8 cellular contexts compared by ENCODE assay signal in the genomic region with DNA sequence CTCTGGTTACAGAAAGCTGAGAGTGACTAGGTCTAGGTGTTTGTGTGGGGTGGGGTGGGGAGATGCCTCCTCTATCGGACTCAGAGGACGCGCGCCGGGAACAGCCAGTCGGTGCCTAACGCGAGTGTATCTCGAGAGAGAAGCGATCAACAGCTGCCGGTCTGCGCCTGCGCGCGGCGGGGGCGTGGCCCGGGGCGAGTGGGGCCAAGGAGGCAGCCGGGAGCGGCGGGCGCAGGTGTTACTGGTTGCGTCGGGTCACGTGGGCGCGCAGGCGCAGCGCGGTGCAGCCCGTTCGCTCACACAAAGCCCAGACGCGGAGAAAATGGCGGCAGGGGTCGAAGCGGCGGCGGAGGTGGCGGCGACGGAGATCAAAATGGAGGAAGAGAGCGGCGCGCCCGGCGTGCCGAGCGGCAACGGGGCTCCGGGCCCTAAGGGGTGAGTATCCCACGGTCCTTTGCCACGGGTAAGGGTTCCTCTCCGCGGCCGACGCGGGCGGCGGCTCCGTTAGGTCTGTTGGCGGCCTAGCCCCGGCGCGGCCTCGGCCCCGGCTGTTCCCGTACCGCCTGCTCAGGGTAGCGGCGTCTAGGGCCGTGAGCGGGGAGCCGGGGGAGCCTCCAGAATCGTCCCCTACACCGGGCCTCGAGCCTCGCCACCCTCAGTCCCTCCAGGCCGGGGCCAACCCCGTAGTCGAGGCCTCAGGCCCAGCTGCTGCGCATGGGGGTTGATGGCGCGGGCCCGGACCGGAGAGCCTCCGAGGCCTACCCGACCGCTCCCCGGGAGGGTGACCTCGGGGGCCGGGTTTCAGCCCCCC. TPM values are rescaled to one million over a fixed set of nuclear protein-coding genes. Genes with fewer than 3 reads are reported as not detected.
DNase-seq lines count a peak whose midpoint lies in the region; ATAC-seq, FAIRE-seq and TF ChIP-seq lines count a peak whose summit lies in the region.

A gene with protein sequence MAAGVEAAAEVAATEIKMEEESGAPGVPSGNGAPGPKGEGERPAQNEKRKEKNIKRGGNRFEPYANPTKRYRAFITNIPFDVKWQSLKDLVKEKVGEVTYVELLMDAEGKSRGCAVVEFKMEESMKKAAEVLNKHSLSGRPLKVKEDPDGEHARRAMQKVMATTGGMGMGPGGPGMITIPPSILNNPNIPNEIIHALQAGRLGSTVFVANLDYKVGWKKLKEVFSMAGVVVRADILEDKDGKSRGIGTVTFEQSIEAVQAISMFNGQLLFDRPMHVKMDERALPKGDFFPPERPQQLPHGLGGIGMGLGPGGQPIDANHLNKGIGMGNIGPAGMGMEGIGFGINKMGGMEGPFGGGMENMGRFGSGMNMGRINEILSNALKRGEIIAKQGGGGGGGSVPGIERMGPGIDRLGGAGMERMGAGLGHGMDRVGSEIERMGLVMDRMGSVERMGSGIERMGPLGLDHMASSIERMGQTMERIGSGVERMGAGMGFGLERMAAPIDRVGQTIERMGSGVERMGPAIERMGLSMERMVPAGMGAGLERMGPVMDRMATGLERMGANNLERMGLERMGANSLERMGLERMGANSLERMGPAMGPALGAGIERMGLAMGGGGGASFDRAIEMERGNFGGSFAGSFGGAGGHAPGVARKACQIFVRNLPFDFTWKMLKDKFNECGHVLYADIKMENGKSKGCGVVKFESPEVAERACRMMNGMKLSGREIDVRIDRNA (plus strand): TSS at position 299 of the 811 bp plus-strand sequence. CDS start 24 bp downstream, at position 323.

- H3K36me3 Mint-ChIP-seq in activated naive CD8-positive, alpha-beta T cell treated with anti-CD3 and anti-CD28 coated beads, Interleukin-2, amount 50 U/mL, for 24 hours (ENCODE audit: low read depth) = peaks cover 28% of the 10 kb centered on the region

- H3K27me3 ChIP-seq in pancreas (no peaks in the 10 kb centered on the region), tibial artery (no peaks in the 10 kb centered on the region)

- no peaks in the 10 kb centered on the region for H3K36me3 ChIP-seq in pancreas
- H3K36me3 ChIP-seq in tibial artery = peaks cover 0 to 8% (median 0%) of the 10 kb centered on the region in 3 donors

- H3K27me3 Mint-ChIP-seq in activated naive CD8-positive, alpha-beta T cell treated with anti-CD3 and anti-CD28 coated beads, Interleukin-2, amount 50 U/mL, for 24 hours = no peaks in the 10 kb centered on the region

- no peaks in the 10 kb centered on the region for H3K9me3 ChIP-seq in pancreas
- H3K9me3 ChIP-seq in tibial artery = no peaks in the 10 kb centered on the region

- ATAC-seq in HG02759 (IDR thresholded peaks at IDR 0.05; ENCODE audit: unreplicated experiment) (peak; percentile 94), Right ventricle myocardium superior (ENCODE audit: poor library complexity) (peak; percentile 98), pancreas (peak; percentile 93 to 99 (median 98))
- ATAC-seq in activated naive CD8-positive, alpha-beta T cell treated with anti-CD3 and anti-CD28 coated beads, Interleukin-2, amount 50 U/mL, for 24 hours = peak; percentile 95

- intact Hi-C loops in Right ventricle myocardium superior (cut with DNase I) = no loop called here
- intact Hi-C loops in pancreas (cut with DNase I) = no loop called here
- intact Hi-C loops in tibial artery (cut with DNase I; ENCODE audit: low total_unique reads) = no loop called here

- 0% methylated on average over 61 to 93 of the region's 93 CpGs for WGBS in pancreas, 2 donors

- FAIRE-seq in pancreas (lab: Jason Lieb, UNC) = no peak

- TF ChIP-seq CTCF in GM12864 (IDR thresholded peaks at IDR 0.05; ENCODE audit: low read depth, low read length, missing control alignments) (no peak), pancreas (IDR thresholded peaks at IDR 0.05) (no peak), tibial artery (IDR thresholded peaks at IDR 0.05) (no peak)

- DNase-seq in GM12864 (ENCODE audit: low read depth) (peak; percentile 91), NCI-H1417 (lab: John Stamatoyannopoulos, UW) (peak; percentile 95 to 99 (median 99)), SW 1271 (lab: John Stamatoyannopoulos, UW) (peak; percentile 86 to 98), Right ventricle myocardium superior (peak; percentile 100), pancreas (peak; percentile 99 to 100 (median 100)), tibial artery (peak; percentile 99 to 100)
- DNase-seq in activated naive CD8-positive, alpha-beta T cell treated with anti-CD3 and anti-CD28 coated beads, Interleukin-2, amount 50 U/mL, for 24 hours = peak; percentile 100

- H3K4me3 ChIP-seq in GM12864 (ENCODE audit: low read depth, low read length) = peak within 1 kb of the TSS; percentile 96
- peak within 1 kb of the TSS; percentile 90 to 99 (median 96) for H3K4me3 ChIP-seq in pancreas
- H3K4me3 ChIP-seq in tibial artery = peak within 1 kb of the TSS; percentile 74 to 99

- peak within 1 kb of the TSS; percentile 87 to 96 (median 96) for H3K27ac ChIP-seq in pancreas
- H3K27ac ChIP-seq in tibial artery = peak within 1 kb of the TSS; percentile 96 to 99

- H3K4me3 Mint-ChIP-seq in activated naive CD8-positive, alpha-beta T cell treated with anti-CD3 and anti-CD28 coated beads, Interleukin-2, amount 50 U/mL, for 24 hours = peak within 1 kb of the TSS; percentile 86

- H3K4me1 ChIP-seq in pancreas (peaks cover 25 to 36% (median 27%) of the 10 kb centered on the region in 3 donors), tibial artery (peaks cover 0 to 43% (median 35%) of the 10 kb centered on the region in 4 donors)

- peaks cover 45% of the 10 kb centered on the region for H3K4me1 Mint-ChIP-seq in activated naive CD8-positive, alpha-beta T cell treated with anti-CD3 and anti-CD28 coated beads, Interleukin-2, amount 50 U/mL, for 24 hours

- peak within 1 kb of the TSS; percentile 96 for H3K27ac Mint-ChIP-seq in activated naive CD8-positive, alpha-beta T cell treated with anti-CD3 and anti-CD28 coated beads, Interleukin-2, amount 50 U/mL, for 24 hours

- H3K9me3 Mint-ChIP-seq in activated naive CD8-positive, alpha-beta T cell treated with anti-CD3 and anti-CD28 coated beads, Interleukin-2, amount 50 U/mL, for 24 hours = no peaks in the 10 kb centered on the region

RNA-seq across cellular contexts. Expression of the gene that starts here (rescaled TPM):
- total RNA-seq in Right ventricle myocardium superior = 113 TPM
- total RNA-seq in pancreas = 10 to 100 TPM; 44.5 to 88.3 (median 66.6) TPM
- polyA plus RNA-seq in pancreas = 10 to 100 TPM; 52.5 to 90.1 TPM

Comparison
In these comparisons a context has a peak if more than half of its experiments do, and no peak if none do; other contexts are left out.
1. Peak in every context shown above with its lines: DNase-seq, ATAC-seq, H3K4me3 ChIP-seq and H3K27ac ChIP-seq.